Comparison of ENCODE assay signal across 1 cellular context in genomic region chr7:69761290-69761922, GRCh38.
TF ChIP-seq lines count a peak whose summit lies in the region.

No MANE protein-coding gene starts in this region.

TF ChIP-seq in SK-N-SH treated with all-trans-retinoic acid at 6 μM for 48 hours, 23 proteins besides CTCF, POLR2A, EP300 and RAD21 (continued from another document):
- TF ChIP-seq ARNTL (CRISPR knock-in tag; IDR thresholded peaks at IDR 0.05; ENCODE audit: borderline replicate concordance, low read depth) (no peak), PATZ1 (CRISPR knock-in tag; IDR thresholded peaks at IDR 0.05; ENCODE audit: borderline replicate concordance) (no peak), GLIS3 (CRISPR knock-in tag; IDR thresholded peaks at IDR 0.05) (no peak)
